Comparison of ENCODE assay signal across 8 cellular contexts in genomic region chr18:79567481-79568147, GRCh38.
DNase-seq lines count a peak whose midpoint lies in the region; ATAC-seq, FAIRE-seq and TF ChIP-seq lines count a peak whose summit lies in the region.

No MANE protein-coding gene starts in this region.

- FAIRE-seq in GM12892 (lab: Jason Lieb, UNC): no peak

- peaks cover 10 to 27% of the 10 kb centered on the region in 2 donors for H3K9me3 Mint-ChIP-seq in stimulated activated naive CD8-positive, alpha-beta T cell treated with anti-CD3 and anti-CD28 coated beads, Interleukin-15, amount 100 ng/mL, for 72 hours

- H3K27me3 Mint-ChIP-seq in stimulated activated naive CD8-positive, alpha-beta T cell treated with anti-CD3 and anti-CD28 coated beads, Interleukin-15, amount 100 ng/mL, for 72 hours: no peaks in the 10 kb centered on the region

- CTCF ChIA-PET in AG04449 (lab: Yijun Ruan, JAX): interaction anchor here (0.9 to 2.3 kb wide), 4 partner anchors 9 to 188 kb away, joined by 3 to 15 read pairs (median 4); no protein-coding TSS in a partner anchor

- DNase-seq in AG04449 (ENCODE audit: low read depth, low spot score): peak; percentile 81
- DNase-seq in NCI-H2107 (lab: John Stamatoyannopoulos, UW): peak; percentile 65
- DNase-seq in epidermal melanocyte (ENCODE audit: insufficient read length, low spot score): peak; percentile 52
- DNase-seq in mesenteric fat pad (ENCODE audit: low spot score): peak; percentile 87
- no peak for DNase-seq in GM12892 (ENCODE audit: insufficient read length)
- no peak for DNase-seq in stimulated activated naive CD8-positive, alpha-beta T cell treated with anti-CD3 and anti-CD28 coated beads, Interleukin-15, amount 100 ng/mL, for 72 hours
- DNase-seq in T-helper 9 cell: no peak
- DNase-seq in stimulated activated CD4-positive, alpha-beta T cell treated with anti-CD3 and anti-CD28 coated beads, Interleukin-4, amount 100 ng/mL, for 4 hours: no peak

- TF ChIP-seq CTCF in AG04449 (IDR thresholded peaks at IDR 0.05; ENCODE audit: insufficient read depth, low read length, missing control alignments): no peak

- H3K4me3 ChIP-seq in AG04449 (ENCODE audit: low read depth, low read length): no peak overlapping the region

- no peak for TF ChIP-seq POLR2A in GM12892 (IDR thresholded peaks at IDR 0.05; ENCODE audit: low read depth, low read length)

- POLR2A ChIA-PET in AG04449 (lab: Yijun Ruan, JAX): interaction anchor here (0.6 kb wide), 1 partner anchor 9 kb away, joined by 3 read pairs; no protein-coding TSS in a partner anchor

- no peak overlapping the region for H3K4me3 Mint-ChIP-seq in stimulated activated naive CD8-positive, alpha-beta T cell treated with anti-CD3 and anti-CD28 coated beads, Interleukin-15, amount 100 ng/mL, for 72 hours

- H3K27ac Mint-ChIP-seq in stimulated activated naive CD8-positive, alpha-beta T cell treated with anti-CD3 and anti-CD28 coated beads, Interleukin-15, amount 100 ng/mL, for 72 hours: no peak overlapping the region

- peaks cover 6% of the 10 kb centered on the region for H3K4me1 Mint-ChIP-seq in stimulated activated naive CD8-positive, alpha-beta T cell treated with anti-CD3 and anti-CD28 coated beads, Interleukin-15, amount 100 ng/mL, for 72 hours

- ATAC-seq in stimulated activated naive CD8-positive, alpha-beta T cell treated with anti-CD3 and anti-CD28 coated beads, Interleukin-15, amount 100 ng/mL, for 72 hours: no peak

Comparison
In these comparisons a context has a peak if more than half of its experiments do, and no peak if none do; other contexts are left out.
1. DNase-seq: peak in AG04449 (single experiment), NCI-H2107 (single experiment), epidermal melanocyte (single experiment) and mesenteric fat pad (single experiment); none in GM12892 (single experiment), stimulated activated naive CD8-positive, alpha-beta T cell treated with anti-CD3 and anti-CD28 coated beads, Interleukin-15, amount 100 ng/mL, for 72 hours (0 of 2), T-helper 9 cell (single experiment) and stimulated activated CD4-positive, alpha-beta T cell treated with anti-CD3 and anti-CD28 coated beads, Interleukin-4, amount 100 ng/mL, for 4 hours (0 of 2).